12 cellular contexts compared by ENCODE assay signal in the genomic region with DNA sequence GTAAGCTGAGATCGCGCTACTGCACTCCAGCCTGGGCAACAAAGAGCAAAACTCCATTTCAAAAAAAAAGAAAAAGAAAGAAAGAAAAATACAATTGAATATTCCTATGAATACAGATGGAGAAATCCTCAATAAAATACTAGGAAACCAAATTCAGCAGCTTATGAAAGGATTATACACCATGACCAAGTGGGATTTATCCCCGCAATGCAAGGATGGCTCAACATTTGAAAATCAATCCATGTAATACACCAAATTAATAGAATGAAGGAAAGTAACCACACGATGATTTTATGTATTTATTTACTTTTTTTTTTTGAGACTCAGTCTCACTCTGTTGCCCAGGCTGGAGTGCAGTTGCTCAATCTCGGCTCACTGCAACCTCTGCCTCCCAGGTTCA. TPM values are rescaled to one million over a fixed set of nuclear protein-coding genes. Genes with fewer than 3 reads are reported as not detected.
"Had no signal": no experiment of that assay in that cellular context is flagged by ENCODE, and none has a peak within 500 bp of the region (broad histone marks: within the 10 kb centered on the region; RNA-seq: fewer than 3 reads in every experiment).

No MANE protein-coding gene starts in this region.

- ATAC-seq: GM23338, HCT116 had no signal

- H3K9ac ChIP-seq: GM23248 had no signal

- H3K4me3 ChIP-seq: GM23248, GM23338, HAP-1 had no signal

- H3K27ac ChIP-seq: GM23248 had no signal

- DNase-seq: GM23248, GOT3, H7, H9, HCEC 1CT, HFFc6 had no signal

- H2AFZ ChIP-seq: GM23248, GM23338 had no signal

- H3K4me1 ChIP-seq: HAP-1 had no signal

- FAIRE-seq: H1, H54 had no signal

- H3K4me2 ChIP-seq: GM23338 had no signal

RNA-seq across cellular contexts. Expression of a gene that starts 19.5 kb away (rescaled TPM):
- total RNA-seq: H4 had no signal
